ENCODE assay signal across 8 cellular contexts in the genomic region with DNA sequence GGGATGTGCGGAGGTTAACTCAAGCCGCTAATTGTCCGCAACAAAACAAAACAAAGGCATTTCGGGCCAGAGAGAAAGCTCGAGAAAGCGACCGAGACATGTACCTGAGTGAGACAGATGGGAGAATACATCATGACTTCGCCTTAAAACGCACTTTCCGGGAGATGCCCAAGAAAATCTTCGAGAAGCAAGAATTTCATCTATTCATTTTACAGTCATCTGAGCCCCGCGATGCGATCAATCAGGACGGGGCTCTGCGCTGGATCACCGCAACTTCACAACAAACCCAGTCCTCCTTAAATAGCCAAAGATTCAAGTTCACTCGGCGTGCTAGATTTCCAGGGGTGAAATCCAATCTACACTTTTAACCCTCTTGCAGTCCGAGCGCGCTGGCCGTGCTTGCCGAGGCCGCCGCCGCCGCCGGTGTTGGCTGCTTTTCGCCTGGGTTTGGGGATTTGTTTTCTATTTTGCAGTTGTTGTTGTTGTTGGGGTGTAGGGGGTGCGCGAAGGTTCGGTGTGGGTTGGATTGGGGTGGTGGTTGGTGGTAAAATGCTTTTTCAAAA. TPM values are rescaled to one million over a fixed set of nuclear protein-coding genes. Genes with fewer than 3 reads are reported as not detected.
DNase-seq lines count a peak whose midpoint lies in the region; ATAC-seq and FAIRE-seq lines count a peak whose summit lies in the region.

No MANE protein-coding gene starts in this region.

- CTCF ChIA-PET in T-cell (lab: Charles Lee) = no interaction called here

- H3K9ac ChIP-seq in endocrine pancreas (ENCODE audit: control insufficient read depth, insufficient read depth, low read length) (peak overlapping the region; percentile 2), muscle layer of colon (ENCODE audit: low read length) (peak overlapping the region; percentile 85)

- H3K4me3 ChIP-seq in endocrine pancreas (ENCODE audit: control insufficient read depth, insufficient read depth, low read length) (no peak overlapping the region), muscle layer of colon (ENCODE audit: low read depth in 1 of 2, low read length in 2 of 2) (peak overlapping the region; percentile 70 to 94)

- peaks cover 0 to 3% (median 0%) of the 10 kb centered on the region in 3 donors for H3K9me3 Mint-ChIP-seq in T-cell

- H3K4me3 Mint-ChIP-seq in T-cell = peak overlapping the region; percentile 72 to 81 (median 78)

- peak overlapping the region in 1 of 2 donors; percentile 45 for H3K27ac Mint-ChIP-seq in T-cell

- H3K27me3 ChIP-seq in endocrine pancreas (ENCODE audit: control insufficient read depth, insufficient read depth, low read length) = peaks cover 3% of the 10 kb centered on the region
- H3K27me3 ChIP-seq in muscle layer of colon (ENCODE audit: control insufficient read depth in 1 of 2, insufficient read depth in 2 of 2, low read length in 2 of 2) = no peaks in the 10 kb centered on the region

- H3K27ac ChIP-seq in muscle layer of colon (ENCODE audit: low read depth, low read length) = peak overlapping the region; percentile 88

- peaks cover 17 to 31% (median 21%) of the 10 kb centered on the region in 3 donors for H3K4me1 Mint-ChIP-seq in T-cell

- H3K27me3 Mint-ChIP-seq in T-cell = peaks cover 57 to 67% of the 10 kb centered on the region in 2 donors

- H3K9me3 ChIP-seq in endocrine pancreas (ENCODE audit: control insufficient read depth, low read length) = no peaks in the 10 kb centered on the region
- H3K9me3 ChIP-seq in muscle layer of colon (ENCODE audit: low read length) = no peaks in the 10 kb centered on the region

- no peaks in the 10 kb centered on the region for H3K4me1 ChIP-seq in endocrine pancreas (ENCODE audit: control insufficient read depth, insufficient read depth, low read length)
- H3K4me1 ChIP-seq in muscle layer of colon (ENCODE audit: insufficient read depth, low read length) = peaks cover 30% of the 10 kb centered on the region

- ATAC-seq in T-cell (replicated peaks in 1 of 4) (no peak), GM18511 (IDR thresholded peaks at IDR 0.05; ENCODE audit: unreplicated experiment) (no peak)

- no peak for FAIRE-seq in RCC 7860 (lab: Jason Lieb, UNC)

- peak; percentile 7 for DNase-seq in activated CD4-positive, alpha-beta T cell treated with anti-CD3 and anti-CD28 coated beads for 48 hours
- DNase-seq in activated CD4-positive, alpha-beta T cell treated with anti-CD3 and anti-CD28 coated beads for 1 hour = no peak
- DNase-seq in T-cell = no peak
- no peak for DNase-seq in cerebellum (ENCODE audit: low spot score)
- DNase-seq in RCC 7860 (ENCODE audit: low spot score) = no peak

- H3K36me3 ChIP-seq in endocrine pancreas (ENCODE audit: control insufficient read depth, insufficient read depth, low read length) (no peaks in the 10 kb centered on the region), muscle layer of colon (ENCODE audit: insufficient read depth, low read length) (no peaks in the 10 kb centered on the region)

- H3K36me3 Mint-ChIP-seq in T-cell = no peaks in the 10 kb centered on the region

- POLR2A ChIA-PET in T-cell (lab: Charles Lee) = no interaction called here

RNA-seq across cellular contexts. Expression of gene NFIB, which starts 0.5 kb away (rescaled TPM):
- total RNA-seq in T-cell (under 1 TPM in 4 of 5 donors, not detected in 1; 0.15 to 0.89 (median 0.39) TPM), cerebellum (236 TPM)

Comparison
In these comparisons a context has a peak if more than half of its experiments do, and no peak if none do; other contexts are left out.
1. RNA of gene NFIB, which starts 0.5 kb away (total RNA-seq): 236 TPM in cerebellum (single experiment); 0.15 to 0.89 TPM in T-cell; every median in the first group is over 100 times any median in the second.